In genomic region chr17:67602974-67603373, GRCh38 we compare ENCODE assay signal across 9 cellular contexts.
DNase-seq lines count a peak whose midpoint lies in the region; ATAC-seq and TF ChIP-seq lines count a peak whose summit lies in the region.
"Had no signal": no experiment of that assay in that cellular context is flagged by ENCODE, and none has a peak within 500 bp of the region (broad histone marks: within the 10 kb centered on the region; RNA-seq: fewer than 3 reads in every experiment).

No MANE protein-coding gene starts in this region.

- intact Hi-C loops in dorsolateral prefrontal cortex (cut with DNase I), result no loop called here

- CTCF ChIA-PET in WTC11 (lab: Charles Lee), result interaction anchor here (0.5 to 2.5 kb wide), 20 partner anchors 8 to 232 kb away, joined by 3 to 18 read pairs (median 5); no protein-coding TSS in a partner anchor

- H3K36me3 Mint-ChIP-seq in WTC11 (peaks cover 10% of the 10 kb centered on the region), nephron (ENCODE audit: low read depth) (peaks cover 12% of the 10 kb centered on the region)

- H3K9me3 Mint-ChIP-seq in WTC11, result peaks cover 9% of the 10 kb centered on the region
- H3K9me3 Mint-ChIP-seq in nephron, result peaks cover 16% of the 10 kb centered on the region

- no peak overlapping the region for H3K4me3 Mint-ChIP-seq in WTC11
- no peak overlapping the region for H3K4me3 Mint-ChIP-seq in nephron
- H3K4me3 Mint-ChIP-seq: naive B cell had no signal

- H3K27me3 Mint-ChIP-seq in WTC11 (ENCODE audit: low read depth) (no peaks in the 10 kb centered on the region), nephron (ENCODE audit: low read depth) (peaks cover 11% of the 10 kb centered on the region)
- H3K27me3 Mint-ChIP-seq: naive B cell had no signal

- POLR2A ChIA-PET in WTC11 (lab: Charles Lee), result interaction anchor here (0.7 kb wide), 1 partner anchor 169 kb away, joined by 3 read pairs; no protein-coding TSS in a partner anchor

- H3K4me1 Mint-ChIP-seq in WTC11, result peaks cover 17% of the 10 kb centered on the region
- peaks cover 41% of the 10 kb centered on the region for H3K4me1 Mint-ChIP-seq in nephron

- in situ Hi-C loops in GM13976 (cut with MboI; ENCODE audit: low sequenced_read_pairs, unreplicated experiment), result no loop called here

- DNase-seq in AG09309 (ENCODE audit: low read depth), result peak; percentile 13
- DNase-seq in GM13976 (ENCODE audit: low spot score), result peak; percentile 78
- peak; percentile 66 for DNase-seq in NCI-H1436 (lab: John Stamatoyannopoulos, UW)
- DNase-seq in WTC11 (ENCODE audit: low spot score), result peak; percentile 62
- DNase-seq in dorsolateral prefrontal cortex, result peak in 2 of 10 donors; percentile 14 to 38
- no peak for DNase-seq in globus pallidus (ENCODE audit: low spot score)
- DNase-seq: naive B cell had no signal

- H3K27ac Mint-ChIP-seq in WTC11 (0 out of 2 replicates have a peak overlapping the region, but pooled peaks have one; percentile 17), nephron (peak overlapping the region in 2 of 3 experiments; percentile 29 to 63)

- ATAC-seq in WTC11 (peak; percentile 92), HG02763 (IDR thresholded peaks at IDR 0.05; ENCODE audit: unreplicated experiment) (no peak)

- no peak overlapping the region for H3K4me3 ChIP-seq in AG09309 (ENCODE audit: control insufficient read depth, low read depth, low read length)
- H3K4me3 ChIP-seq in dorsolateral prefrontal cortex, result no peak overlapping the region

- H3K27me3 ChIP-seq in dorsolateral prefrontal cortex, result no peaks in the 10 kb centered on the region

- peak overlapping the region in 4 of 59 donors; percentile 0 to 24 (median 9) for H3K27ac ChIP-seq in dorsolateral prefrontal cortex

- peak; percentile 66 for TF ChIP-seq CTCF in AG09309 (IDR thresholded peaks at IDR 0.05; ENCODE audit: control insufficient read depth, insufficient read depth, low read depth, low read length, missing control alignments)
- peak; percentile 66 for TF ChIP-seq CTCF in GM13976 (IDR thresholded peaks at IDR 0.05; ENCODE audit: borderline replicate concordance, control extremely low read depth, extremely low read depth, insufficient read depth, missing control alignments)
- 0 out of 2 replicates have a peak, but pooled peaks have one; percentile 31 for TF ChIP-seq CTCF in WTC11 (IDR thresholded peaks at IDR 0.05)
- peak in 38 of 56 donors; percentile 10 to 52 (median 33) for TF ChIP-seq CTCF in dorsolateral prefrontal cortex (IDR thresholded peaks at IDR 0.05 in 54 of 56, conservative IDR thresholded peaks at IDR 0.05 in 2 of 56; ENCODE audit: low read depth in 1 of 56, partially characterized antibody in 56 of 56)
- TF ChIP-seq CTCF in nephron (IDR thresholded peaks at IDR 0.05; ENCODE audit: unreplicated experiment in 3 of 3), result peak; percentile 45 to 57 (median 50)

TF ChIP-seq in WTC11, 78 proteins besides CTCF, POLR2A, EP300 and RAD21 (continues in another document):
- TF ChIP-seq ZNF425 (CRISPR knock-in tag; conservative IDR thresholded peaks at IDR 0.05) (no peak), ESRRA (CRISPR knock-in tag; IDR thresholded peaks at IDR 0.05; ENCODE audit: borderline replicate concordance) (no peak), HMGXB4 (CRISPR knock-in tag; IDR thresholded peaks at IDR 0.05) (no peak), AFF4 (CRISPR knock-in tag; IDR thresholded peaks at IDR 0.05; ENCODE audit: borderline replicate concordance) (no peak), ZNF281 (CRISPR knock-in tag; IDR thresholded peaks at IDR 0.05) (no peak), ZNF512 (CRISPR knock-in tag; IDR thresholded peaks at IDR 0.05; ENCODE audit: borderline replicate concordance) (no peak)
